In genomic region chr6:119647309-119647708, GRCh38 we compare ENCODE assay signal across 21 cellular contexts.
"Had no signal": no experiment of that assay in that cellular context is flagged by ENCODE, and none has a peak within 500 bp of the region (broad histone marks: within the 10 kb centered on the region; RNA-seq: fewer than 3 reads in every experiment).

No MANE protein-coding gene starts in this region.

- H3K4me1 ChIP-seq: heart left ventricle, left ventricle myocardium inferior had no signal

- H3K36me3 ChIP-seq: adrenal gland, heart left ventricle, left ventricle myocardium inferior, sigmoid colon, thoracic aorta had no signal

- H3K4me3 ChIP-seq: adrenal gland, heart left ventricle, left ventricle myocardium inferior, sigmoid colon, thoracic aorta had no signal

- H3K27ac ChIP-seq: adrenal gland, heart left ventricle, left ventricle myocardium inferior, sigmoid colon, thoracic aorta had no signal

- DNase-seq: activated CD4-positive, alpha-beta T cell treated with anti-CD3 and anti-CD28 coated beads for 48 hours; activated CD8-positive, alpha-beta memory T cell treated with anti-CD3 and anti-CD28 coated beads for 24 hours; activated naive CD4-positive, alpha-beta T cell treated with anti-CD3 and anti-CD28 coated beads, Interleukin-2, amount 10 ng/mL, durations not matched to agents 7 days and 5 days; activated T-cell treated with anti-CD3 and anti-CD28 coated beads for 4 hours; adrenal gland; effector memory CD8-positive, alpha-beta T cell; foreskin melanocyte; heart left ventricle; left ventricle myocardium inferior; nephron progenitor cell; sigmoid colon; stimulated activated CD4-positive, alpha-beta T cell treated with anti-CD3 and anti-CD28 coated beads, Interleukin-4, amount 100 ng/mL, for 1 hour; stimulated activated CD8-positive, alpha-beta memory T cell treated with anti-CD3 and anti-CD28 coated beads, Interleukin-4, amount 100 ng/mL, for 48 hours; stimulated activated naive CD8-positive, alpha-beta T cell treated with anti-CD3 and anti-CD28 coated beads, Interleukin-15, amount 100 ng/mL, for 72 hours had no signal

- H3K36me3 Mint-ChIP-seq: activated naive CD4-positive, alpha-beta T cell treated with anti-CD3 and anti-CD28 coated beads, Interleukin-2, amount 10 ng/mL, durations not matched to agents 7 days and 5 days; brain; memory B cell; WTC11 had no signal

- H3K27me3 ChIP-seq: adrenal gland, heart left ventricle, sigmoid colon had no signal

- H3K4me3 Mint-ChIP-seq: activated naive CD4-positive, alpha-beta T cell treated with anti-CD3 and anti-CD28 coated beads, Interleukin-2, amount 10 ng/mL, durations not matched to agents 7 days and 5 days; brain; dendritic cell treated with granulocyte-macrophage colony-stimulating factor and Interleukin-4, amounts not matched to agents 40 ng/mL and 50 ng/mL, for 4 days; effector memory CD8-positive, alpha-beta T cell; memory B cell; nephron progenitor cell; stimulated activated naive CD8-positive, alpha-beta T cell treated with anti-CD3 and anti-CD28 coated beads, Interleukin-15, amount 100 ng/mL, for 72 hours; T-helper 1 cell treated with Interleukin-12 subunit alpha and Interleukin-12 subunit beta and Interleukin-4 antibody, amounts not matched to agents 30 μg/mL and 1 μg/mL, for 36 hours; WTC11 had no signal

- H3K4me1 Mint-ChIP-seq: activated naive CD4-positive, alpha-beta T cell treated with anti-CD3 and anti-CD28 coated beads, Interleukin-2, amount 10 ng/mL, durations not matched to agents 7 days and 5 days; brain; memory B cell; nephron progenitor cell; stimulated activated naive CD8-positive, alpha-beta T cell treated with anti-CD3 and anti-CD28 coated beads, Interleukin-15, amount 100 ng/mL, for 72 hours; WTC11 had no signal

- H3K9me3 Mint-ChIP-seq: activated naive CD4-positive, alpha-beta T cell treated with anti-CD3 and anti-CD28 coated beads, Interleukin-2, amount 10 ng/mL, durations not matched to agents 7 days and 5 days; activated T-helper 2 cell treated with anti-CD3 and anti-CD28 coated beads, Interferon-gamma antibody, Interleukin-2, Interleukin-4, amounts not matched to agents 10 μg/mL and 5 μg/mL and 100 μg/mL, durations not matched to agents 14 hours and 24 hours and 36 hours; brain; dendritic cell treated with granulocyte-macrophage colony-stimulating factor and Interleukin-4, amounts not matched to agents 40 ng/mL and 50 ng/mL, for 4 days; effector memory CD8-positive, alpha-beta T cell; memory B cell; nephron progenitor cell; stimulated activated naive CD8-positive, alpha-beta T cell treated with anti-CD3 and anti-CD28 coated beads, Interleukin-15, amount 100 ng/mL, for 72 hours; T-helper 1 cell treated with Interleukin-12 subunit alpha and Interleukin-12 subunit beta and Interleukin-4 antibody, amounts not matched to agents 30 μg/mL and 1 μg/mL, for 36 hours; WTC11 had no signal

- H3K27ac Mint-ChIP-seq: activated naive CD4-positive, alpha-beta T cell treated with anti-CD3 and anti-CD28 coated beads, Interleukin-2, amount 10 ng/mL, durations not matched to agents 7 days and 5 days; activated T-helper 2 cell treated with anti-CD3 and anti-CD28 coated beads, Interferon-gamma antibody, Interleukin-2, Interleukin-4, amounts not matched to agents 10 μg/mL and 5 μg/mL and 100 μg/mL, durations not matched to agents 14 hours and 24 hours and 36 hours; brain; dendritic cell treated with granulocyte-macrophage colony-stimulating factor and Interleukin-4, amounts not matched to agents 40 ng/mL and 50 ng/mL, for 4 days; effector memory CD8-positive, alpha-beta T cell; memory B cell; nephron progenitor cell; stimulated activated naive CD8-positive, alpha-beta T cell treated with anti-CD3 and anti-CD28 coated beads, Interleukin-15, amount 100 ng/mL, for 72 hours; T-helper 1 cell treated with Interleukin-12 subunit alpha and Interleukin-12 subunit beta and Interleukin-4 antibody, amounts not matched to agents 30 μg/mL and 1 μg/mL, for 36 hours; WTC11 had no signal

- H3K27me3 Mint-ChIP-seq: brain; dendritic cell treated with granulocyte-macrophage colony-stimulating factor and Interleukin-4, amounts not matched to agents 40 ng/mL and 50 ng/mL, for 4 days; memory B cell; stimulated activated naive CD8-positive, alpha-beta T cell treated with anti-CD3 and anti-CD28 coated beads, Interleukin-15, amount 100 ng/mL, for 72 hours had no signal

- H3K9me3 ChIP-seq: adrenal gland, heart left ventricle, left ventricle myocardium inferior, sigmoid colon, thoracic aorta had no signal

- ATAC-seq: effector memory CD8-positive, alpha-beta T cell; heart left ventricle; stimulated activated naive CD8-positive, alpha-beta T cell treated with anti-CD3 and anti-CD28 coated beads, Interleukin-15, amount 100 ng/mL, for 72 hours; WTC11 had no signal
